ENCODE assay signal across 2 cellular contexts in the genomic region with DNA sequence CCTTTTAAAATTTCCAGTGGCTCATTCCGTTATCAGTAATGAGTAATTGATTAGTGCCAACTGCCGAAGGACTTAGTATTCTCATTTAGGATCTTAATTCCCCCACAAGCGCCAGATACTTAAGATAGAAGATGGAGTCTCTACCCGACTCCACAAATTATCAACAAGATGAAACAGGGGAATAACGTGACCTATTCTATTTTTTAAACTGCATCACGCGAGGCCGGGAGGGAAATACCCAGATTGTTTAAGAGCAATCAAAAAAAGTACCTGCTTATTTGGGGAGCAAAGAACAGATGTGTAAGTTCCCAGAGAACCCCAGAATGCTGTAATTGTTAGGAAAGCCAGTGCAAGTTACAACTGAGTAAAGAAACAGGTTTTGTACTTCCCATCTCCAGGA.
TF ChIP-seq lines count a peak whose summit lies in the region.

No MANE protein-coding gene starts in this region.

TF ChIP-seq in SK-N-SH, 30 proteins besides CTCF, POLR2A, EP300 and RAD21 (continued from another document):
- TF ChIP-seq ZBTB33 (IDR thresholded peaks at IDR 0.05; ENCODE audit: borderline replicate concordance, low read depth) (no peak), CHD2 (IDR thresholded peaks at IDR 0.05; ENCODE audit: low read length, partially characterized antibody) (no peak), NFIC (IDR thresholded peaks at IDR 0.05; ENCODE audit: borderline replicate concordance) (no peak), MEF2A (IDR thresholded peaks at IDR 0.05; ENCODE audit: borderline replicate concordance, low read depth) (no peak), FOXM1 (IDR thresholded peaks at IDR 0.05; ENCODE audit: low read depth) (no peak)

TF ChIP-seq in SK-N-SH treated with all-trans-retinoic acid at 6 μM for 48 hours, 23 proteins besides CTCF, POLR2A, EP300 and RAD21 (continued from another document):
- TF ChIP-seq, protein P1, sequence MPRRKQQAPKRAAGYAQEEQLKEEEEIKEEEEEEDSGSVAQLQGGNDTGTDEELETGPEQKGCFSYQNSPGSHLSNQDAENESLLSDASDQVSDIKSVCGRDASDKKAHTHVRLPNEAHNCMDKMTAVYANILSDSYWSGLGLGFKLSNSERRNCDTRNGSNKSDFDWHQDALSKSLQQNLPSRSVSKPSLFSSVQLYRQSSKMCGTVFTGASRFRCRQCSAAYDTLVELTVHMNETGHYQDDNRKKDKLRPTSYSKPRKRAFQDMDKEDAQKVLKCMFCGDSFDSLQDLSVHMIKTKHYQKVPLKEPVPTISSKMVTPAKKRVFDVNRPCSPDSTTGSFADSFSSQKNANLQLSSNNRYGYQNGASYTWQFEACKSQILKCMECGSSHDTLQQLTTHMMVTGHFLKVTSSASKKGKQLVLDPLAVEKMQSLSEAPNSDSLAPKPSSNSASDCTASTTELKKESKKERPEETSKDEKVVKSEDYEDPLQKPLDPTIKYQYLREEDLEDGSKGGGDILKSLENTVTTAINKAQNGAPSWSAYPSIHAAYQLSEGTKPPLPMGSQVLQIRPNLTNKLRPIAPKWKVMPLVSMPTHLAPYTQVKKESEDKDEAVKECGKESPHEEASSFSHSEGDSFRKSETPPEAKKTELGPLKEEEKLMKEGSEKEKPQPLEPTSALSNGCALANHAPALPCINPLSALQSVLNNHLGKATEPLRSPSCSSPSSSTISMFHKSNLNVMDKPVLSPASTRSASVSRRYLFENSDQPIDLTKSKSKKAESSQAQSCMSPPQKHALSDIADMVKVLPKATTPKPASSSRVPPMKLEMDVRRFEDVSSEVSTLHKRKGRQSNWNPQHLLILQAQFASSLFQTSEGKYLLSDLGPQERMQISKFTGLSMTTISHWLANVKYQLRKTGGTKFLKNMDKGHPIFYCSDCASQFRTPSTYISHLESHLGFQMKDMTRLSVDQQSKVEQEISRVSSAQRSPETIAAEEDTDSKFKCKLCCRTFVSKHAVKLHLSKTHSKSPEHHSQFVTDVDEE (CRISPR knock-in tag; IDR thresholded peaks at IDR 0.05), result no peak
- TF ChIP-seq OSR1 (CRISPR knock-in tag; IDR thresholded peaks at IDR 0.05), result no peak
